ENCODE assay signal across 8 cellular contexts in genomic region chr17:60601443-60602384, GRCh38. TPM values are rescaled to one million over a fixed set of nuclear protein-coding genes. Genes with fewer than 3 reads are reported as not detected.
A peak's percentile ranks its signal among the peaks of the same experiment; 100 is the strongest.
DNase-seq lines count a peak whose midpoint lies in the region; ATAC-seq, FAIRE-seq and TF ChIP-seq lines count a peak whose summit lies in the region.

No MANE protein-coding gene starts in this region.

- intact Hi-C loops in kidney (cut with DNase I), result no loop called here

- no peak for TF ChIP-seq CTCF in kidney (IDR thresholded peaks at IDR 0.05; ENCODE audit: borderline replicate concordance, extremely low read depth, insufficient read depth)

- H3K4me1 ChIP-seq in kidney (ENCODE audit: control insufficient read depth in 1 of 2, insufficient read depth in 1 of 2, low read depth in 1 of 2, low read length in 2 of 2), result peaks cover 0 to 8% of the 10 kb centered on the region in 2 donors

- no peaks in the 10 kb centered on the region for H3K9me3 ChIP-seq in kidney (ENCODE audit: control insufficient read depth in 1 of 2, low read length in 2 of 2)

- peak overlapping the region; percentile 85 to 92 for H3K4me3 ChIP-seq in kidney (ENCODE audit: low read length in 2 of 2)

- H3K27me3 Mint-ChIP-seq in T-helper 1 cell treated with Interleukin-12 subunit alpha and Interleukin-12 subunit beta and Interleukin-4 antibody, amounts not matched to agents 30 μg/mL and 1 μg/mL, for 36 hours (ENCODE audit: low read depth), result no peaks in the 10 kb centered on the region

- no peaks in the 10 kb centered on the region for H3K9me3 Mint-ChIP-seq in T-helper 1 cell treated with Interleukin-12 subunit alpha and Interleukin-12 subunit beta and Interleukin-4 antibody, amounts not matched to agents 30 μg/mL and 1 μg/mL, for 36 hours

- no peaks in the 10 kb centered on the region for H3K36me3 ChIP-seq in kidney (ENCODE audit: control insufficient read depth in 1 of 2, insufficient read depth in 2 of 2, low read length in 2 of 2)

- DNase-seq in NCI-H187 (lab: John Stamatoyannopoulos, UW) (peak; percentile 6 to 41), NCI-H187 treated with DMSO at 0.1 percent for 48 hours (lab: John Stamatoyannopoulos, UW) (no peak), NCI-H1436 (lab: John Stamatoyannopoulos, UW) (peak; percentile 90), cerebellum (ENCODE audit: low spot score) (peak; percentile 80), kidney (no peak), smooth muscle cell of the brain vasculature (ENCODE audit: low read depth, low spot score) (peak; percentile 69)

- H3K27ac ChIP-seq in kidney (ENCODE audit: low read depth in 2 of 2, low read length in 2 of 2), result peak overlapping the region; percentile 60 to 99

- H3K4me3 Mint-ChIP-seq in T-helper 1 cell treated with Interleukin-12 subunit alpha and Interleukin-12 subunit beta and Interleukin-4 antibody, amounts not matched to agents 30 μg/mL and 1 μg/mL, for 36 hours, result peak overlapping the region; percentile 96

- H3K4me1 Mint-ChIP-seq in T-helper 1 cell treated with Interleukin-12 subunit alpha and Interleukin-12 subunit beta and Interleukin-4 antibody, amounts not matched to agents 30 μg/mL and 1 μg/mL, for 36 hours (ENCODE audit: low read depth), result peaks cover 35% of the 10 kb centered on the region

- H3K27ac Mint-ChIP-seq in T-helper 1 cell treated with Interleukin-12 subunit alpha and Interleukin-12 subunit beta and Interleukin-4 antibody, amounts not matched to agents 30 μg/mL and 1 μg/mL, for 36 hours, result peak overlapping the region; percentile 82

- no peak for FAIRE-seq in kidney (lab: Jason Lieb, UNC)

- no peak for ATAC-seq in GM21528 (IDR thresholded peaks at IDR 0.05; ENCODE audit: low FRiP score, unreplicated experiment)

- H3K9ac ChIP-seq in kidney (ENCODE audit: low read length in 2 of 2), result peak overlapping the region; percentile 75 to 91

- H3K36me3 Mint-ChIP-seq in T-helper 1 cell treated with Interleukin-12 subunit alpha and Interleukin-12 subunit beta and Interleukin-4 antibody, amounts not matched to agents 30 μg/mL and 1 μg/mL, for 36 hours (ENCODE audit: low read depth), result peaks cover 5% of the 10 kb centered on the region

RNA-seq across cellular contexts. Expression of gene PPM1D, which starts 1.7 kb away (rescaled TPM):
- total RNA-seq in cerebellum (19.3 TPM), kidney (16.6 TPM)
- 4.5 TPM for polyA plus RNA-seq in kidney (ENCODE audit: insufficient read depth, low read depth, low replicate concordance)

Comparison
In these comparisons a context has a peak if more than half of its experiments do, and no peak if none do; other contexts are left out.
1. DNase-seq: peak in NCI-H187 (2 of 2), NCI-H1436 (single experiment), cerebellum (single experiment) and smooth muscle cell of the brain vasculature (single experiment); none in NCI-H187 treated with DMSO at 0.1 percent for 48 hours (single experiment) and kidney (single experiment).